ENCODE assay signal across 17 cellular contexts in genomic region chr20:44901972-44902371, GRCh38. TPM values are rescaled to one million over a fixed set of nuclear protein-coding genes. Genes with fewer than 3 reads are reported as not detected.
DNase-seq lines count a peak whose midpoint lies in the region; ATAC-seq, FAIRE-seq and TF ChIP-seq lines count a peak whose summit lies in the region.
"Had no signal": no experiment of that assay in that cellular context is flagged by ENCODE, and none has a peak within 500 bp of the region (broad histone marks: within the 10 kb centered on the region; RNA-seq: fewer than 3 reads in every experiment).

No MANE protein-coding gene starts in this region.

- peaks cover 51% of the 10 kb centered on the region for H3K4me1 Mint-ChIP-seq in activated naive CD4-positive, alpha-beta T cell treated with anti-CD3 and anti-CD28 coated beads, Interleukin-2, amount 50 U/mL, for 24 hours

- no peaks in the 10 kb centered on the region for H3K27me3 ChIP-seq in RWPE2 (ENCODE audit: insufficient read depth, poor library complexity, severe bottlenecking)
- H3K27me3 ChIP-seq: pancreas, vagina had no signal

- peak overlapping the region; percentile 10 for H3K27ac Mint-ChIP-seq in activated naive CD4-positive, alpha-beta T cell treated with anti-CD3 and anti-CD28 coated beads, Interleukin-2, amount 50 U/mL, for 24 hours

- H3K4me3 Mint-ChIP-seq in activated naive CD4-positive, alpha-beta T cell treated with anti-CD3 and anti-CD28 coated beads, Interleukin-2, amount 50 U/mL, for 24 hours = no peak overlapping the region
- H3K4me3 Mint-ChIP-seq: brain, endodermal cell had no signal

- H3K9me3 Mint-ChIP-seq in activated naive CD4-positive, alpha-beta T cell treated with anti-CD3 and anti-CD28 coated beads, Interleukin-2, amount 50 U/mL, for 24 hours = no peaks in the 10 kb centered on the region
- H3K9me3 Mint-ChIP-seq: brain, endodermal cell had no signal

- TF ChIP-seq CTCF in RWPE2 (IDR thresholded peaks at IDR 0.05; ENCODE audit: poor library complexity, severe bottlenecking) (no peak), kidney (IDR thresholded peaks at IDR 0.05; ENCODE audit: borderline replicate concordance, extremely low read depth, insufficient read depth) (no peak)

- H3K9ac ChIP-seq in kidney (ENCODE audit: low read length in 2 of 2) = no peak overlapping the region

- H3K36me3 ChIP-seq in RWPE2 (ENCODE audit: low read depth) (peaks cover 86% of the 10 kb centered on the region), kidney (ENCODE audit: control insufficient read depth in 1 of 2, insufficient read depth in 2 of 2, low read length in 2 of 2) (peaks cover 28 to 45% of the 10 kb centered on the region in 2 donors)

- H3K27ac ChIP-seq in RWPE2 (ENCODE audit: poor library complexity, severe bottlenecking) (no peak overlapping the region), substantia nigra (ENCODE audit: low read depth, low read length, poor library complexity, severe bottlenecking) (peak overlapping the region; percentile 77), kidney (ENCODE audit: low read depth in 2 of 2, low read length in 2 of 2) (no peak overlapping the region)
- H3K27ac ChIP-seq: pancreas, vagina had no signal

- no peak for FAIRE-seq in kidney (lab: Jason Lieb, UNC)
- FAIRE-seq: pancreas had no signal

- no peak for DNase-seq in activated naive CD4-positive, alpha-beta T cell treated with Interleukin-2 at 50 U/mL for 16 hours
- DNase-seq in RWPE2 (ENCODE audit: low spot score) (no peak), fibroblast of peridontal ligament (ENCODE audit: extremely low read depth) (peak; percentile 36), substantia nigra (lab: John Stamatoyannopoulos, UW) (peak in 17 of 49 donors; percentile 5 to 67 (median 15)), GM19238 (ENCODE audit: insufficient read length, low spot score) (no peak), kidney (no peak)
- DNase-seq in stimulated activated naive CD4-positive, alpha-beta T cell (lab: John Stamatoyannopoulos, UW) = no peak
- DNase-seq: activated T-cell treated with anti-CD3 and anti-CD28 coated beads, Interleukin-2, amount 50 U/mL, for 48 hours; endodermal cell; KBM-7; mammary epithelial cell; NCI-H187; NCI-H774; pancreas had no signal

- ATAC-seq in RWPE2 (ENCODE audit: low read depth) = peak; percentile 79
- ATAC-seq: pancreas had no signal

- H3K27me3 Mint-ChIP-seq in activated naive CD4-positive, alpha-beta T cell treated with anti-CD3 and anti-CD28 coated beads, Interleukin-2, amount 50 U/mL, for 24 hours = no peaks in the 10 kb centered on the region
- H3K27me3 Mint-ChIP-seq: brain had no signal

- peaks cover 12% of the 10 kb centered on the region for H3K36me3 Mint-ChIP-seq in activated naive CD4-positive, alpha-beta T cell treated with anti-CD3 and anti-CD28 coated beads, Interleukin-2, amount 50 U/mL, for 24 hours

- intact Hi-C loops in kidney (cut with DNase I) = no loop called here

- H3K9me3 ChIP-seq in RWPE2 (ENCODE audit: severe bottlenecking) (no peaks in the 10 kb centered on the region), kidney (ENCODE audit: control insufficient read depth in 1 of 2, low read length in 2 of 2) (no peaks in the 10 kb centered on the region)
- H3K9me3 ChIP-seq: pancreas, vagina had no signal

- no peak overlapping the region for H3K4me3 ChIP-seq in RWPE2 (ENCODE audit: severe bottlenecking)
- no peak overlapping the region for H3K4me3 ChIP-seq in kidney (ENCODE audit: low read length in 2 of 2)
- H3K4me3 ChIP-seq: pancreas, vagina had no signal

- H3K4me1 ChIP-seq in RWPE2 (ENCODE audit: insufficient read depth, poor library complexity, severe bottlenecking) = peaks cover under 1% of the 10 kb centered on the region
- peaks cover 0 to 3% of the 10 kb centered on the region in 2 donors for H3K4me1 ChIP-seq in kidney (ENCODE audit: control insufficient read depth in 1 of 2, insufficient read depth in 1 of 2, low read depth in 1 of 2, low read length in 2 of 2)
- H3K4me1 ChIP-seq: pancreas had no signal

RNA-seq across cellular contexts. Expression of gene PABPC1L, which starts 7.9 kb away (rescaled TPM):
- 48.6 TPM for total RNA-seq in kidney
- polyA plus RNA-seq in kidney (ENCODE audit: insufficient read depth, low read depth, low replicate concordance) = 24.4 TPM

RNA-seq across cellular contexts. Expression of gene YWHAB, which starts 16.5 kb away (rescaled TPM):
- 216 TPM for total RNA-seq in kidney
- polyA plus RNA-seq in kidney (ENCODE audit: insufficient read depth, low read depth, low replicate concordance) = 156 TPM

RNA-seq across cellular contexts. Expression of gene TOMM34, which starts 58.2 kb away (rescaled TPM):
- total RNA-seq in kidney = 18.8 TPM
- polyA plus RNA-seq in kidney (ENCODE audit: insufficient read depth, low read depth, low replicate concordance) = 39.6 TPM
